ENCODE assay signal across 34 cellular contexts in genomic region chr7:31019509-31019908, GRCh38. TPM values are rescaled to one million over a fixed set of nuclear protein-coding genes. Genes with fewer than 3 reads are reported as not detected.
"Had no signal": no experiment of that assay in that cellular context is flagged by ENCODE, and none has a peak within 500 bp of the region (broad histone marks: within the 10 kb centered on the region; RNA-seq: fewer than 3 reads in every experiment).

No MANE protein-coding gene starts in this region.

- H3K9me3 Mint-ChIP-seq: activated naive CD4-positive, alpha-beta T cell treated with anti-CD3 and anti-CD28 coated beads, Interleukin-2, amount 50 U/mL, for 24 hours; activated T-helper 2 cell treated with anti-CD3 and anti-CD28 coated beads, Interferon-gamma antibody, Interleukin-2, Interleukin-4, amounts not matched to agents 10 μg/mL and 5 μg/mL and 100 μg/mL, durations not matched to agents 14 hours and 24 hours and 36 hours; central memory CD8-positive, alpha-beta T cell; naive thymus-derived CD8-positive, alpha-beta T cell; neural crest cell; WTC11 had no signal

- ATAC-seq: heart left ventricle; left lobe of liver; lower lobe of right lung; naive thymus-derived CD8-positive, alpha-beta T cell; WTC11 had no signal

- DNase-seq: activated CD4-positive, alpha-beta T cell treated with anti-CD3 and anti-CD28 coated beads for 1 hour; activated CD8-positive, alpha-beta memory T cell treated with anti-CD3 and anti-CD28 coated beads for 24 hours; activated CD8-positive, alpha-beta memory T cell treated with anti-CD3 and anti-CD28 coated beads, Interleukin-2, amount 50 U/mL, for 48 hours; activated T-cell treated with anti-CD3 and anti-CD28 coated beads, Interleukin-2, amount 50 U/mL, for 24 hours; anterior cingulate cortex; dermis blood vessel endothelial cell; effector CD4-positive, alpha-beta T cell; heart left ventricle; hypothalamus; immature natural killer cell; lower lobe of right lung; mesenchymal stem cell; occipital lobe; psoas muscle; stimulated activated CD4-positive, alpha-beta T cell treated with anti-CD3 and anti-CD28 coated beads, Interleukin-15, amount 100 ng/mL, for 24 hours; stimulated activated CD4-positive, alpha-beta T cell treated with anti-CD3 and anti-CD28 coated beads, Interleukin-2, amount 100 ng/mL, for 24 hours; stimulated activated naive CD4-positive, alpha-beta T cell; T-helper 2 cell; testis; uterus had no signal

- H3K27me3 Mint-ChIP-seq: activated naive CD4-positive, alpha-beta T cell treated with anti-CD3 and anti-CD28 coated beads, Interleukin-2, amount 50 U/mL, for 24 hours; activated T-cell treated with anti-CD3 and anti-CD28 coated beads, Interleukin-2, amount 50 U/mL, for 24 hours had no signal

- H3K27me3 ChIP-seq: foreskin keratinocyte, heart left ventricle, right atrium auricular region, testis, uterus had no signal

- H3K4me3 Mint-ChIP-seq: activated naive CD4-positive, alpha-beta T cell treated with anti-CD3 and anti-CD28 coated beads, Interleukin-2, amount 50 U/mL, for 24 hours; activated T-cell treated with anti-CD3 and anti-CD28 coated beads, Interleukin-2, amount 50 U/mL, for 24 hours; central memory CD8-positive, alpha-beta T cell; immature natural killer cell; naive thymus-derived CD8-positive, alpha-beta T cell; neural crest cell; WTC11 had no signal

- H3K27ac Mint-ChIP-seq: activated naive CD4-positive, alpha-beta T cell treated with anti-CD3 and anti-CD28 coated beads, Interleukin-2, amount 50 U/mL, for 24 hours; activated T-cell treated with anti-CD3 and anti-CD28 coated beads, Interleukin-2, amount 50 U/mL, for 24 hours; activated T-helper 2 cell treated with anti-CD3 and anti-CD28 coated beads, Interferon-gamma antibody, Interleukin-2, Interleukin-4, amounts not matched to agents 10 μg/mL and 5 μg/mL and 100 μg/mL, durations not matched to agents 14 hours and 24 hours and 36 hours; WTC11 had no signal

- H3K27ac ChIP-seq: esophagus muscularis mucosa, foreskin keratinocyte, heart left ventricle, lower lobe of right lung, parathyroid adenoma, psoas muscle, right atrium auricular region, testis, uterus had no signal

- H3K36me3 ChIP-seq: esophagus muscularis mucosa, heart left ventricle, lower lobe of right lung, right atrium auricular region, uterus had no signal

- H3K4me1 ChIP-seq: foreskin keratinocyte, lower lobe of right lung, parathyroid adenoma, psoas muscle, right atrium auricular region, testis, uterus had no signal

- H3K9me3 ChIP-seq: esophagus muscularis mucosa, heart left ventricle, lower lobe of right lung, psoas muscle, right atrium auricular region, testis, uterus had no signal

- H3K4me1 Mint-ChIP-seq: neural crest cell had no signal

- H3K36me3 Mint-ChIP-seq: activated naive CD4-positive, alpha-beta T cell treated with anti-CD3 and anti-CD28 coated beads, Interleukin-2, amount 50 U/mL, for 24 hours; WTC11 had no signal

- H3K4me3 ChIP-seq: esophagus muscularis mucosa, heart left ventricle, lower lobe of right lung, psoas muscle, right atrium auricular region, smooth muscle cell, testis, uterus had no signal

RNA-seq across cellular contexts. Expression of gene ADCYAP1R1, which starts 32.6 kb away (rescaled TPM):
- total RNA-seq: activated T-helper 2 cell treated with anti-CD3 and anti-CD28 coated beads, Interferon-gamma antibody, Interleukin-2, Interleukin-4, amounts not matched to agents 10 μg/mL and 5 μg/mL and 100 μg/mL, durations not matched to agents 14 hours and 24 hours and 36 hours; bronchial epithelial cell; dermis blood vessel endothelial cell; foreskin keratinocyte; kidney epithelial cell; naive thymus-derived CD8-positive, alpha-beta T cell; smooth muscle cell had no signal
- polyA plus RNA-seq: foreskin keratinocyte; immature natural killer cell; naive thymus-derived CD8-positive, alpha-beta T cell; smooth muscle cell had no signal

RNA-seq across cellular contexts. Expression of gene GHRHR, which starts 55.8 kb away (rescaled TPM):
- total RNA-seq: activated T-helper 2 cell treated with anti-CD3 and anti-CD28 coated beads, Interferon-gamma antibody, Interleukin-2, Interleukin-4, amounts not matched to agents 10 μg/mL and 5 μg/mL and 100 μg/mL, durations not matched to agents 14 hours and 24 hours and 36 hours; bronchial epithelial cell; dermis blood vessel endothelial cell; esophagus muscularis mucosa; foreskin keratinocyte; heart left ventricle; kidney epithelial cell; lower lobe of right lung; naive thymus-derived CD8-positive, alpha-beta T cell; neural crest cell; occipital lobe; psoas muscle; right atrium auricular region; smooth muscle cell; uterus had no signal
- polyA plus RNA-seq: foreskin keratinocyte; heart left ventricle; immature natural killer cell; naive thymus-derived CD8-positive, alpha-beta T cell; smooth muscle cell had no signal
